1 cellular context compared by ENCODE assay signal in genomic region chr20:40892642-40893041, GRCh38.
TF ChIP-seq lines count a peak whose summit lies in the region.

No MANE protein-coding gene starts in this region.

TF ChIP-seq in GM12878, 131 proteins besides CTCF, POLR2A, EP300 and RAD21:
- TF ChIP-seq SKIL (IDR thresholded peaks at IDR 0.05; ENCODE audit: low read depth, poor library complexity, severe bottlenecking), result no peak
- peak; percentile 29; the same call in 1 of the 2 replicates for TF ChIP-seq SMC3 (IDR thresholded peaks at IDR 0.05; ENCODE audit: borderline replicate concordance, low read length)
TF ChIP-seq in GM12878: peak in this region for 1.
